Comparison of ENCODE assay signal across 8 cellular contexts in the genomic region with DNA sequence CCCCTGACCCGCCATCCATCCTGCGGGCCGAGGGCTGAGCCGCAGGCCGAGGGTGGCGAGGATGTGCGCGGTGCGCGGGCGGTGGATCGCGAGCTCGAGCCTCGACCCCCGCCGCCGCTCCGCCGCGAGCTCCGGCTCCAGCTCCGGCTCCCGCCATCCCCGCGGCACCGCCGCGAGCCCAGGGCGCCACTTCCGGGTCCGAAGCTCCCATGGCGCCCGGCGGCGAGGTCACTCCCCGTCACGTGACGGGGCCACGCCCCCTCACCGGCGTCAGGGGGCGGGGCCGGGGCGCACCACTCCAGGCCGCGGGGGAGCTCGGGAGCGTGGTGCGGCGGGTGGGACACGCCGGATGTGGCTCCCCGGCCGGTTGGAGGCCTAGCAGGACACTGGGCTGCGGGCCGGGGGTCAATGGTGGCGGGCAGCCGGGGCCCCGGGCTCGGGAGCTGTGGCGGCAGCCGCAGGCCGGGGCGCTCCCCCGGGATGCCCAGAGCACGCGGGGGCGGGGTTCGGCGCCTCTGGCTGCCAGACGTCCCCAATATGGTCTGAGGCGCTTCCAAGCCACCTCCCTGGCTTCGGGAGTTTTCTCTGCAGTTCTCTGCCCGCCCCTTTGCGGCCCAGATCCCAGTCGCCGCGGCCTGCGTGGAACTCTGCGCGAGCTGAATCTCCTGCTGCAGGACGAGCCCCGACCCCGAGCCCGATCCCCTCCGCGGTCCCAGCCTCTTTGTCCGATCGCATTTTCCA. TPM values are rescaled to one million over a fixed set of nuclear protein-coding genes. Genes with fewer than 3 reads are reported as not detected.
DNase-seq lines count a peak whose midpoint lies in the region; ATAC-seq and TF ChIP-seq lines count a peak whose summit lies in the region.

MTCH1 (minus strand) TSS at position 234 of the 741 bp plus-strand sequence; CDS start at position 211, 23 bp downstream.

- peaks cover 17% of the 10 kb centered on the region for H3K4me1 Mint-ChIP-seq in activated CD4-positive, alpha-beta T cell treated with anti-CD3 and anti-CD28 coated beads for 36 hours
- peaks cover 26% of the 10 kb centered on the region for H3K4me1 Mint-ChIP-seq in chondrocyte (ENCODE audit: low read depth)

- TF ChIP-seq CTCF in chondrocyte (IDR thresholded peaks at IDR 0.05), result no peak

- DNase-seq in AG20443 (ENCODE audit: low spot score), result peak; percentile 97
- DNase-seq in NCI-H446 treated with DMSO at 0.1 percent for 48 hours (lab: John Stamatoyannopoulos, UW), result peak; percentile 68
- DNase-seq in activated CD4-positive, alpha-beta T cell treated with anti-CD3 and anti-CD28 coated beads for 36 hours, result peak; percentile 93
- no peak for DNase-seq in chondrocyte (ENCODE audit: low spot score)
- peak; percentile 61 to 79 (median 76) for DNase-seq in stimulated activated CD4-positive, alpha-beta T cell treated with anti-CD3 and anti-CD28 coated beads, Interleukin-1b, Interleukin-23, amount 100 ng/mL, for 24 hours (ENCODE audit: low read depth in 4 of 4, low spot score in 1 of 4)

- H3K27me3 Mint-ChIP-seq in activated CD4-positive, alpha-beta T cell treated with anti-CD3 and anti-CD28 coated beads for 36 hours, result no peaks in the 10 kb centered on the region
- no peaks in the 10 kb centered on the region for H3K27me3 Mint-ChIP-seq in chondrocyte (ENCODE audit: low read depth)

- no peaks in the 10 kb centered on the region for H3K9me3 Mint-ChIP-seq in activated CD4-positive, alpha-beta T cell treated with anti-CD3 and anti-CD28 coated beads for 36 hours (ENCODE audit: low read depth)
- H3K9me3 Mint-ChIP-seq in chondrocyte (ENCODE audit: low read depth), result no peaks in the 10 kb centered on the region

- CTCF ChIA-PET in activated CD4-positive, alpha-beta T cell treated with anti-CD3 and anti-CD28 coated beads for 36 hours (lab: Charles Lee), result interaction anchor here (0.5 to 1.3 kb wide), 10 partner anchors 19 to 842 kb away, joined by 3 to 15 read pairs (median 3); partner anchors contain the start of genes C6orf89 and FGD2

- peak within 1 kb of the TSS; percentile 95 for H3K27ac Mint-ChIP-seq in activated CD4-positive, alpha-beta T cell treated with anti-CD3 and anti-CD28 coated beads for 36 hours
- peak within 1 kb of the TSS; percentile 96 for H3K27ac Mint-ChIP-seq in chondrocyte (ENCODE audit: unreplicated experiment)

- POLR2A ChIA-PET in activated CD4-positive, alpha-beta T cell treated with anti-CD3 and anti-CD28 coated beads for 36 hours (lab: Charles Lee), result interaction anchor here (0.6 to 1.5 kb wide), 11 partner anchors 11 to 448 kb away, joined by 3 to 6 read pairs (median 4); partner anchors contain the start of genes CMTR1, PIM1, PPIL1 and TBC1D22B

- intact Hi-C loops in activated CD4-positive, alpha-beta T cell treated with anti-CD3 and anti-CD28 coated beads for 36 hours (cut with DNase I, micrococcal nuclease), result loop anchor here (1.0 to 5.0 kb wide), 14 partner anchors 23 to 1064 kb away; partner anchors contain the start of genes C6orf89 (in 2 of the 2), PPIL1 (in 1 of the 2), SRPK1 (in 1 of the 2) and SRSF3 (in 1 of the 2)

- H3K4me3 Mint-ChIP-seq in activated CD4-positive, alpha-beta T cell treated with anti-CD3 and anti-CD28 coated beads for 36 hours, result no peak within 1 kb of the TSS
- peak within 1 kb of the TSS; percentile 87 for H3K4me3 Mint-ChIP-seq in chondrocyte (ENCODE audit: unreplicated experiment)

- H3K27me3 ChIP-seq in layer of hippocampus (ENCODE audit: control insufficient read depth, insufficient read depth, low read length), result no peaks in the 10 kb centered on the region

- peak within 1 kb of the TSS; percentile 99 for H3K27ac ChIP-seq in layer of hippocampus (ENCODE audit: low read depth, low read length)

- ATAC-seq in GM19035 (IDR thresholded peaks at IDR 0.05; ENCODE audit: unreplicated experiment) (peak; percentile 81), HG03342 (IDR thresholded peaks at IDR 0.05; ENCODE audit: unreplicated experiment) (peak; percentile 75)
- ATAC-seq in activated CD4-positive, alpha-beta T cell treated with anti-CD3 and anti-CD28 coated beads for 36 hours, result peak; percentile 80

- peaks cover 6% of the 10 kb centered on the region for H3K36me3 Mint-ChIP-seq in activated CD4-positive, alpha-beta T cell treated with anti-CD3 and anti-CD28 coated beads for 36 hours (ENCODE audit: low read depth)
- no peaks in the 10 kb centered on the region for H3K36me3 Mint-ChIP-seq in chondrocyte (ENCODE audit: low read depth)

RNA-seq across cellular contexts. Expression of gene MTCH1, which starts in this region (rescaled TPM):
- 10 to 100 TPM; 72.9 to 92.9 TPM for total RNA-seq in activated CD4-positive, alpha-beta T cell treated with anti-CD3 and anti-CD28 coated beads for 36 hours
- total RNA-seq in chondrocyte, result 188 to 208 TPM (median 190 TPM) in 3 replicates
